In the genomic region with DNA sequence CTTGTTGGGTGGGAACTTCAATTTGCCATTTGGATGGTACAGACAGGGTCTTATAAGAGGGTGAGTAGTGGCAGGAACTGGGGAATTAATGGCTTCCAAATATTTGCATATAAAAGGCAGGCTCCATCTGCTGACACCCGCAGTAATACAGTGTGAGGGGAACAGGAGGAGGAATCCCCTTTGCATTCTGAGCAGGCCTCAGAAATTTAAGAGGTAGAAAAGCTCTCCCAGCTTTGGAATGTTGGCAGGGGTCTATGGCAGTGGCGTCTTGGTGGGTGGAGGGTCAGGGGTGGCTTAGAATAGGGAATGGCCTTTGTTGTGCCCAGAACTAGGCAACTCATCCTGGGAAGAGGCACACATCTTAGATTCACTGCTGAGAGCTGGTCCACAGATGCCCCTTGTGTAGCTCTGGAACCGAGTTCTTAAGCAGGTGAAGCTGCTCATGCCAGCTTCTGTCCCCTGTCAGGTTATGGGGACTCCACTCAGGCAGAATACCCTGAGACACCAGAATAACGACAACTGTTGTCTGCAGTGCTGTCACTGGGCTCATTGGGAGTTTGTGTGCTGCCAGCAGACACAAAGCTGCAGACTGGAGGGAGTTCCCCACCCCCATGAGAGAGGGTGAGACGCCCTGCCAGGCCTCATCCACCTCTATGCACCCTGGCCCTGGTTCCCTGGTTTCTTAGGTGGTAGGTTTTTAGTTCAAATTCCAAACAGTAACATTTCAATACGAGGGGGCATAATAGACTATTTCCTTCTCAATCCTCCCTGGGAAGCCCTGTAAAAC, we compare ENCODE assay signal across 1 cellular context.
TF ChIP-seq lines count a peak whose summit lies in the region.

No MANE protein-coding gene starts in this region.

TF ChIP-seq in A549, 52 proteins besides CTCF, POLR2A, EP300 and RAD21:
- TF ChIP-seq HMGXB4 (CRISPR knock-in tag; IDR thresholded peaks at IDR 0.05; ENCODE audit: borderline replicate concordance), result no peak
- TF ChIP-seq ESRRA (IDR thresholded peaks at IDR 0.05; ENCODE audit: borderline replicate concordance, low read length), result no peak
